Comparison of ENCODE assay signal across 8 cellular contexts in genomic region chr10:77165445-77166316, GRCh38.
DNase-seq lines count a peak whose midpoint lies in the region; ATAC-seq and TF ChIP-seq lines count a peak whose summit lies in the region.

No MANE protein-coding gene starts in this region.

- in situ Hi-C loops in Caki2 (cut with HindIII; ENCODE audit: low pct_unique_long_range_greater_than_20kb, low sequenced_read_pairs) (loop anchor here (25.0 kb wide), 1 partner anchor 472 kb away; the partner anchor contains the start of gene KCNMA1), astrocyte of the spinal cord (cut with HindIII; ENCODE audit: low sequenced_read_pairs) (no loop called here)

- H3K27me3 ChIP-seq in MM.1S (replicated peaks; ENCODE audit: insufficient read depth, low read length) (no peaks in the 10 kb centered on the region), RWPE2 (ENCODE audit: insufficient read depth, poor library complexity, severe bottlenecking) (no peaks in the 10 kb centered on the region), skeletal muscle tissue (ENCODE audit: control insufficient read depth in 3 of 3, insufficient read depth in 3 of 3, low read length in 3 of 3) (no peaks in the 10 kb centered on the region)

- no peak overlapping the region for H3K27ac ChIP-seq in MM.1S (ENCODE audit: low read length)
- no peak overlapping the region for H3K27ac ChIP-seq in RWPE2 (ENCODE audit: poor library complexity, severe bottlenecking)
- H3K27ac ChIP-seq in skeletal muscle tissue (ENCODE audit: low read depth, low read length), result no peak overlapping the region

- TF ChIP-seq CTCF in MM.1S (IDR thresholded peaks at IDR 0.05; ENCODE audit: low read length) (peak; percentile 82), RWPE2 (IDR thresholded peaks at IDR 0.05; ENCODE audit: poor library complexity, severe bottlenecking) (peak; percentile 89), astrocyte of the spinal cord (IDR thresholded peaks at IDR 0.05; ENCODE audit: low read depth, low read length) (peak; percentile 69)

- H3K9ac ChIP-seq in MM.1S (ENCODE audit: low read length), result no peak overlapping the region
- peak overlapping the region in 2 of 3 donors; percentile 11 to 33 for H3K9ac ChIP-seq in skeletal muscle tissue (ENCODE audit: low read depth in 1 of 3, low read length in 3 of 3)

- H3K4me1 ChIP-seq in MM.1S (ENCODE audit: low read length) (no peaks in the 10 kb centered on the region; the same call in 1 of the 2 replicates), RWPE2 (ENCODE audit: insufficient read depth, poor library complexity, severe bottlenecking) (peaks cover 49% of the 10 kb centered on the region), skeletal muscle tissue (ENCODE audit: control insufficient read depth in 3 of 3, insufficient read depth in 3 of 3, low read length in 3 of 3) (peaks cover 0 to 21% (median 0%) of the 10 kb centered on the region in 3 donors)

- H4K20me1 ChIP-seq in MM.1S (ENCODE audit: insufficient read depth, low read length), result no peaks in the 10 kb centered on the region

- H3K9me3 ChIP-seq in MM.1S (replicated peaks; ENCODE audit: insufficient read depth, low read length) (no peaks in the 10 kb centered on the region), RWPE2 (ENCODE audit: severe bottlenecking) (no peaks in the 10 kb centered on the region), skeletal muscle tissue (ENCODE audit: control insufficient read depth in 3 of 3, low read length in 3 of 3) (no peaks in the 10 kb centered on the region)

- no peaks in the 10 kb centered on the region for H3K36me3 ChIP-seq in MM.1S (replicated peaks; ENCODE audit: insufficient read depth, low read length)
- no peaks in the 10 kb centered on the region for H3K36me3 ChIP-seq in RWPE2 (ENCODE audit: low read depth)
- no peaks in the 10 kb centered on the region for H3K36me3 ChIP-seq in skeletal muscle tissue (ENCODE audit: control insufficient read depth in 3 of 3, insufficient read depth in 3 of 3, low read length in 3 of 3)

- no peak overlapping the region for H2AFZ ChIP-seq in MM.1S (ENCODE audit: low read length)

- no peaks in the 10 kb centered on the region for H3K79me2 ChIP-seq in MM.1S (ENCODE audit: low read length)

- H3K4me3 ChIP-seq in MM.1S (ENCODE audit: low read length), result no peak overlapping the region
- H3K4me3 ChIP-seq in RWPE2 (ENCODE audit: severe bottlenecking), result no peak overlapping the region
- no peak overlapping the region for H3K4me3 ChIP-seq in astrocyte of the spinal cord (ENCODE audit: low read depth, low read length)
- no peak overlapping the region for H3K4me3 ChIP-seq in skeletal muscle tissue (ENCODE audit: low read length in 3 of 3)

- peak; percentile 53 for DNase-seq in Caki2 (ENCODE audit: low read depth)
- DNase-seq in MM.1S, result peak; percentile 51
- DNase-seq in RWPE2 (ENCODE audit: low spot score), result no peak
- DNase-seq in astrocyte of the spinal cord (ENCODE audit: low read depth, low spot score), result peak; percentile 77
- peak; percentile 71 for DNase-seq in iPS-NIHi7 (ENCODE audit: extremely low spot score)

- H3K4me2 ChIP-seq in MM.1S (ENCODE audit: low read depth, low read length), result no peak overlapping the region

- peak; percentile 60 for ATAC-seq in GM21360 (IDR thresholded peaks at IDR 0.05; ENCODE audit: unreplicated experiment)
- ATAC-seq in RWPE2 (ENCODE audit: low read depth), result peak; percentile 21; the same call in 1 of the 3 replicates
- ATAC-seq in HG03460 (IDR thresholded peaks at IDR 0.05; ENCODE audit: unreplicated experiment), result no peak

- no peaks in the 10 kb centered on the region for H3F3A ChIP-seq in MM.1S (ENCODE audit: insufficient read depth, low read length)

- H3K9me2 ChIP-seq in MM.1S (replicated peaks; ENCODE audit: insufficient read depth, low read length), result no peaks in the 10 kb centered on the region
